In the genomic region with DNA sequence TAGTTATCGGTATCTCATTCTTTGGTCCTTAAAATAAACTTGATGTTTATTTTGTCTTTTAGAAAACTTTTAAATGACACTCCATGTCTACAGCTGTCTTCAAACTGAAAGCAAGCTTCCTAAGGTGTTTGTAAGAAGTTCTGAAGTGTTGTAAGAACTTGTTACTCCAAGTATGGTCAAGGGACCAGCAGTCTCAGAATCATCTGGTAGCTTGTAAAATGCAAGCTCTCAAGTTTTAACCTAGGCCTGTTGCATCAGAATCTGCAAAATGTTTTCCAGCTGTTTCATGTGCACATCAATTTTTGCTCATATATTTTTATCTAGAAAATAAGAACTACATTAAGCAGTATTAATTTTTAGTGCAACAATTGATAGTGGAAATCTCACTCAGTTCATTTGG, we compare ENCODE assay signal across 24 cellular contexts.
"Had no signal": no experiment of that assay in that cellular context is flagged by ENCODE, and none has a peak within 500 bp of the region (broad histone marks: within the 10 kb centered on the region; RNA-seq: fewer than 3 reads in every experiment).

No MANE protein-coding gene starts in this region.

- H3K4me3 ChIP-seq: breast epithelium, sigmoid colon, testis, vagina had no signal

- H3K27ac ChIP-seq: breast epithelium, epithelial cell of prostate, testis, vagina had no signal

- DNase-seq: activated B cell treated with CpG ODN at 0.5 μM for 24 hours; activated CD4-positive, alpha-beta T cell treated with anti-CD3 and anti-CD28 coated beads for 36 hours; activated CD4-positive, alpha-beta T cell treated with anti-CD3 and anti-CD28 coated beads, Interleukin-2, amount 50 U/mL, for 4 hours; activated CD8-positive, alpha-beta memory T cell treated with anti-CD3 and anti-CD28 coated beads for 24 hours; activated CD8-positive, alpha-beta memory T cell treated with anti-CD3 and anti-CD28 coated beads, Interleukin-2, amount 50 U/mL, for 4 hours; activated naive CD4-positive, alpha-beta T cell; activated T-cell treated with anti-CD3 and anti-CD28 coated beads, Interleukin-2, amount 50 U/mL, for 4 hours; amniotic stem cell; cerebellar nuclear complex; cortex of kidney; hippocampal formation; kidney glomerular epithelial cell; left ventricle myocardium superior; mammary epithelial cell; natural killer cell; sigmoid colon; stimulated activated CD4-positive, alpha-beta T cell treated with anti-CD3 and anti-CD28 coated beads, Interleukin-2, amount 100 ng/mL, for 48 hours; stimulated activated naive CD4-positive, alpha-beta T cell; T-helper 1 cell; T-helper 9 cell; testis had no signal

- H3K36me3 ChIP-seq: breast epithelium, sigmoid colon, vagina had no signal

- H3K27me3 ChIP-seq: breast epithelium, sigmoid colon, testis, vagina had no signal

- ATAC-seq: activated CD4-positive, alpha-beta T cell treated with anti-CD3 and anti-CD28 coated beads for 36 hours; activated T-cell treated with anti-CD3 and anti-CD28 coated beads, Interleukin-2, amount 50 U/mL, for 4 hours; left ventricle myocardium superior; natural killer cell had no signal

- H3K4me1 ChIP-seq: breast epithelium, testis had no signal

- H3K9me3 ChIP-seq: breast epithelium, sigmoid colon, testis, vagina had no signal
